In genomic region chr12:11651377-11651776, GRCh38 we compare ENCODE assay signal across 9 cellular contexts. TPM values are rescaled to one million over a fixed set of nuclear protein-coding genes. Genes with fewer than 3 reads are reported as not detected.
DNase-seq lines count a peak whose midpoint lies in the region; ATAC-seq and TF ChIP-seq lines count a peak whose summit lies in the region.
"Had no signal": no experiment of that assay in that cellular context is flagged by ENCODE, and none has a peak within 500 bp of the region (broad histone marks: within the 10 kb centered on the region; RNA-seq: fewer than 3 reads in every experiment).

No MANE protein-coding gene starts in this region.

- H4K5ac ChIP-seq in mesendoderm (ENCODE audit: low read length), result no peak overlapping the region

- H3K9me3 Mint-ChIP-seq in activated naive CD4-positive, alpha-beta T cell treated with anti-CD3 and anti-CD28 coated beads, Interleukin-2, amount 50 U/mL, for 24 hours, result no peaks in the 10 kb centered on the region
- no peaks in the 10 kb centered on the region for H3K9me3 Mint-ChIP-seq in brain

- H3K36me3 ChIP-seq in mesendoderm (ENCODE audit: control insufficient read depth, insufficient read depth, low read length) (no peaks in the 10 kb centered on the region), upper lobe of right lung (no peaks in the 10 kb centered on the region)

- POLR2A ChIA-PET in HEK293T (lab: Yijun Ruan, JAX), result no interaction called here

- H3K9ac ChIP-seq in mesendoderm (ENCODE audit: low read length), result peak overlapping the region; percentile 93

- intact Hi-C loops in upper lobe of right lung (cut with DNase I), result no loop called here

- H2AK5ac ChIP-seq in mesendoderm (ENCODE audit: low read length), result no peak overlapping the region

- peaks cover 24% of the 10 kb centered on the region for H3K79me1 ChIP-seq in mesendoderm (ENCODE audit: low read length)

- no CpG with 5 or more reads among the region's 5 CpGs for WGBS in mesendoderm (ENCODE audit: extremely low coverage, insufficient coverage, low lambda C conversion rate)

- H3K9me3 ChIP-seq in upper lobe of right lung, result no peaks in the 10 kb centered on the region

- H2BK120ac ChIP-seq in mesendoderm (ENCODE audit: low read depth, low read length), result no peak overlapping the region

- H3K18ac ChIP-seq in mesendoderm (ENCODE audit: low read length), result no peak overlapping the region

- H3K27me3 Mint-ChIP-seq in activated naive CD4-positive, alpha-beta T cell treated with anti-CD3 and anti-CD28 coated beads, Interleukin-2, amount 50 U/mL, for 24 hours, result no peaks in the 10 kb centered on the region
- peaks cover 8% of the 10 kb centered on the region for H3K27me3 Mint-ChIP-seq in brain

- H3K56ac ChIP-seq in mesendoderm (ENCODE audit: low read length), result no peak overlapping the region

- no peaks in the 10 kb centered on the region for H3K27me3 ChIP-seq in mesendoderm (ENCODE audit: insufficient read depth, low read length, poor library complexity)
- H3K27me3 ChIP-seq in upper lobe of right lung, result no peaks in the 10 kb centered on the region

- no peak overlapping the region for H2BK5ac ChIP-seq in mesendoderm (ENCODE audit: low read length)

- TF ChIP-seq CTCF in brain (conservative IDR thresholded peaks at IDR 0.05) (no peak), upper lobe of right lung (IDR thresholded peaks at IDR 0.05) (no peak)

- H3K4me2 ChIP-seq in mesendoderm (ENCODE audit: low read length), result peak overlapping the region; percentile 41

- no peak overlapping the region for H3K4ac ChIP-seq in mesendoderm (ENCODE audit: low read depth, low read length)

- no peak overlapping the region for H2BK15ac ChIP-seq in mesendoderm (replicated peaks; ENCODE audit: low read depth)

- no peak overlapping the region for H3K4me3 ChIP-seq in mesendoderm (ENCODE audit: low read length)
- H3K4me3 ChIP-seq in upper lobe of right lung, result peak overlapping the region; percentile 85

- H3K23ac ChIP-seq in mesendoderm (ENCODE audit: low read length), result no peak overlapping the region

- H3K4me1 Mint-ChIP-seq in activated naive CD4-positive, alpha-beta T cell treated with anti-CD3 and anti-CD28 coated beads, Interleukin-2, amount 50 U/mL, for 24 hours, result peaks cover 61% of the 10 kb centered on the region
- H3K4me1 Mint-ChIP-seq in brain, result peaks cover 43% of the 10 kb centered on the region

- no peak for DNase-seq in activated naive CD4-positive, alpha-beta T cell treated with Interleukin-2 at 50 U/mL for 16 hours
- DNase-seq in mesendoderm (no peak), upper lobe of right lung (no peak), HEK293T (ENCODE audit: extremely low spot score) (no peak), NCI-H1048 (lab: John Stamatoyannopoulos, UW) (no peak)
- DNase-seq: NCI-H1436 had no signal

- peak overlapping the region; percentile 96 for H3K27ac Mint-ChIP-seq in activated naive CD4-positive, alpha-beta T cell treated with anti-CD3 and anti-CD28 coated beads, Interleukin-2, amount 50 U/mL, for 24 hours
- H3K27ac Mint-ChIP-seq in brain, result peak overlapping the region; percentile 89 to 99 (median 98)

- H3K27ac ChIP-seq in mesendoderm (ENCODE audit: low read depth, low read length) (no peak overlapping the region), upper lobe of right lung (peak overlapping the region; percentile 97)

- ATAC-seq in upper lobe of right lung (no peak), GM19452 (IDR thresholded peaks at IDR 0.05; ENCODE audit: unreplicated experiment) (no peak)

- CTCF ChIA-PET in HEK293T (lab: Yijun Ruan, JAX), result no interaction called here

- no peaks in the 10 kb centered on the region for H3K36me3 Mint-ChIP-seq in activated naive CD4-positive, alpha-beta T cell treated with anti-CD3 and anti-CD28 coated beads, Interleukin-2, amount 50 U/mL, for 24 hours
- no peaks in the 10 kb centered on the region for H3K36me3 Mint-ChIP-seq in brain

- H3K4me3 Mint-ChIP-seq in activated naive CD4-positive, alpha-beta T cell treated with anti-CD3 and anti-CD28 coated beads, Interleukin-2, amount 50 U/mL, for 24 hours, result peak overlapping the region; percentile 97
- peak overlapping the region; percentile 90 to 99 (median 96) for H3K4me3 Mint-ChIP-seq in brain

- H3K4me1 ChIP-seq in mesendoderm (ENCODE audit: control insufficient read depth, low read depth, low read length) (peaks cover 15% of the 10 kb centered on the region), upper lobe of right lung (peaks cover 34% of the 10 kb centered on the region)

- no peak overlapping the region for H4K8ac ChIP-seq in mesendoderm (ENCODE audit: low read depth, low read length)

- peaks cover 31% of the 10 kb centered on the region for H3K79me2 ChIP-seq in mesendoderm (ENCODE audit: control insufficient read depth, insufficient read depth, low read length)

TF ChIP-seq in HEK293T, 16 proteins besides CTCF, POLR2A, EP300 and RAD21:
- TF ChIP-seq BHLHE40 (IDR thresholded peaks at IDR 0.05; ENCODE audit: borderline replicate concordance) (no peak), HDGF (IDR thresholded peaks at IDR 0.05; ENCODE audit: borderline replicate concordance) (no peak), FOXA1 (IDR thresholded peaks at IDR 0.05) (no peak), CTBP1 (IDR thresholded peaks at IDR 0.05; ENCODE audit: borderline replicate concordance) (no peak), L3MBTL2 (conservative IDR thresholded peaks at IDR 0.05) (no peak), NFRKB (IDR thresholded peaks at IDR 0.05) (no peak), PKNOX1 (IDR thresholded peaks at IDR 0.05) (no peak), FOXK2 (IDR thresholded peaks at IDR 0.05) (no peak), ARNT (IDR thresholded peaks at IDR 0.05) (no peak), SUZ12 (IDR thresholded peaks at IDR 0.05) (no peak), ZNF384 (IDR thresholded peaks at IDR 0.05) (no peak), LEF1 (IDR thresholded peaks at IDR 0.05; ENCODE audit: borderline replicate concordance) (no peak), TARDBP (IDR thresholded peaks at IDR 0.05) (no peak)

RNA-seq across cellular contexts. Expression of gene ETV6, which starts 1.9 kb away (rescaled TPM):
- polyA plus RNA-seq in brain (ENCODE audit: insufficient read depth, low read depth, low replicate concordance), result 9.6 TPM
- polyA plus RNA-seq in mesendoderm (2013, experiment 1 of 2), result 6.9 TPM
- polyA plus RNA-seq in mesendoderm (2013, experiment 2 of 2), result 7.1 TPM
- total RNA-seq in upper lobe of right lung, result 45.0 TPM
